ENCODE assay signal across 30 cellular contexts in genomic region chr16:5653041-5653440, GRCh38.
"Had no signal": no experiment of that assay in that cellular context is flagged by ENCODE, and none has a peak within 500 bp of the region (broad histone marks: within the 10 kb centered on the region; RNA-seq: fewer than 3 reads in every experiment).

No MANE protein-coding gene starts in this region.

- H3K36me3 Mint-ChIP-seq: activated naive CD8-positive, alpha-beta T cell; brain; mesothelial cell of epicardium; naive B cell had no signal

- H3K9me3 Mint-ChIP-seq: brain, mesothelial cell of epicardium had no signal

- H3K4me1 ChIP-seq: adrenal gland, ascending aorta, gastroesophageal sphincter, suprapubic skin, tibial artery, uterus had no signal

- H3K9me3 ChIP-seq: adrenal gland, ascending aorta, suprapubic skin, tibial artery, uterus had no signal

- H3K36me3 ChIP-seq: adrenal gland, ascending aorta, gastroesophageal sphincter, suprapubic skin, tibial artery, uterus had no signal

- H3K27me3 ChIP-seq: adrenal gland, ascending aorta, tibial artery, uterus had no signal

- H3K27ac ChIP-seq: adrenal gland, ascending aorta, coronary artery, dorsolateral prefrontal cortex, gastroesophageal sphincter, suprapubic skin, tibial artery, uterus had no signal

- DNase-seq: activated CD4-positive, alpha-beta T cell treated with anti-CD3 and anti-CD28 coated beads for 4 hours; activated CD4-positive, alpha-beta T cell treated with anti-CD3 and anti-CD28 coated beads, Interleukin-2, amount 50 U/mL, for 4 hours; activated CD4-positive, CD25-positive, alpha-beta regulatory T cell; activated effector memory CD4-positive, alpha-beta T cell treated with Interleukin-2 at 50 U/mL for 16 hours; activated naive CD4-positive, alpha-beta T cell treated with Interleukin-2 at 50 U/mL for 16 hours; adrenal gland; dorsolateral prefrontal cortex; effector memory CD4-positive, alpha-beta T cell; erythroblast; head of caudate nucleus; hippocampal formation; left colon; mammary epithelial cell; naive B cell; stimulated activated CD4-positive, alpha-beta T cell treated with anti-CD3 and anti-CD28 coated beads, Interleukin-1b, Interleukin-23, amount 100 ng/mL, for 48 hours; stimulated activated CD4-positive, alpha-beta T cell treated with anti-CD3 and anti-CD28 coated beads, Interleukin-4, amount 100 ng/mL, for 4 hours; stimulated activated CD8-positive, alpha-beta memory T cell treated with anti-CD3 and anti-CD28 coated beads, Interleukin-4, amount 100 ng/mL, for 48 hours; stimulated activated naive CD4-positive, alpha-beta T cell; T-helper 1 cell; tibial artery; uterus had no signal

- H3K4me3 ChIP-seq: adrenal gland, ascending aorta, coronary artery, dorsolateral prefrontal cortex, gastroesophageal sphincter, smooth muscle cell, suprapubic skin, tibial artery, uterus had no signal

- ATAC-seq: gastroesophageal sphincter, left colon had no signal

- H3K4me1 Mint-ChIP-seq: mesothelial cell of epicardium had no signal

- H3K27me3 Mint-ChIP-seq: activated naive CD8-positive, alpha-beta T cell had no signal

- H3K27ac Mint-ChIP-seq: activated naive CD8-positive, alpha-beta T cell; brain; mesothelial cell of epicardium; naive B cell; T-helper 2 cell treated with Interferon-gamma antibody and Interleukin-4, amounts not matched to agents 5 μg/mL and 100 μg/mL, for 36 hours had no signal

- H3K4me3 Mint-ChIP-seq: activated naive CD8-positive, alpha-beta T cell; brain; mesothelial cell of epicardium; T-helper 2 cell treated with Interferon-gamma antibody and Interleukin-4, amounts not matched to agents 5 μg/mL and 100 μg/mL, for 36 hours had no signal
